27 cellular contexts compared by ENCODE assay signal in genomic region chr7:9680713-9681112, GRCh38.
"Had no signal": no experiment of that assay in that cellular context is flagged by ENCODE, and none has a peak within 500 bp of the region (broad histone marks: within the 10 kb centered on the region; RNA-seq: fewer than 3 reads in every experiment).

No MANE protein-coding gene starts in this region.

- H3K27me3 ChIP-seq: ovary, stomach, testis, thyroid gland, transverse colon, upper lobe of left lung, vagina had no signal

- H3K4me3 ChIP-seq: left ventricle myocardium inferior, lung, ovary, skin epidermis, stomach, testis, thyroid gland, transverse colon, upper lobe of left lung, vagina had no signal

- H3K36me3 ChIP-seq: left ventricle myocardium inferior, ovary, stomach, thyroid gland, transverse colon, upper lobe of left lung, vagina had no signal

- H3K9me3 ChIP-seq: ovary, testis, thyroid gland, upper lobe of left lung, vagina had no signal

- DNase-seq: hypothalamus; immature natural killer cell; kidney; left colon; left ventricle myocardium inferior; mesendoderm; naive B cell; natural killer cell; nephron progenitor cell; ovary; retina; right cardiac atrium; stimulated activated CD4-positive, alpha-beta T cell treated with anti-CD3 and anti-CD28 coated beads, Interleukin-12 subunit alpha, Interleukin-12 subunit beta, amount 100 ng/mL, for 4 hours; stimulated activated CD4-positive, alpha-beta T cell treated with anti-CD3 and anti-CD28 coated beads, Interleukin-15, amount 100 ng/mL, for 24 hours; stimulated activated CD4-positive, alpha-beta T cell treated with anti-CD3 and anti-CD28 coated beads, Interleukin-2, amount 100 ng/mL, for 24 hours; stimulated activated CD4-positive, alpha-beta T cell treated with anti-CD3 and anti-CD28 coated beads, Interleukin-4, amount 100 ng/mL, for 1 hour; stimulated activated naive B cell treated with anti-CD40 and anti-IgM and Interleukin-4, amounts not matched to agents 10 μg/mL and 1 μg/mL and 100 μg/mL, for 72 hours; stimulated activated naive CD8-positive, alpha-beta T cell treated with anti-CD3 and anti-CD28 coated beads, Interleukin-15, Interleukin-2, amounts not matched to agents 100 U/mL and 50 U/mL, for 24 hours; stomach; testis; thyroid gland; transverse colon; upper lobe of left lung had no signal

- ATAC-seq: left colon; natural killer cell; right cardiac atrium; sciatic nerve; stimulated activated naive B cell treated with anti-CD40 and anti-IgM and Interleukin-4, amounts not matched to agents 10 μg/mL and 1 μg/mL and 100 μg/mL, for 72 hours; stimulated activated naive CD8-positive, alpha-beta T cell treated with anti-CD3 and anti-CD28 coated beads, Interleukin-15, Interleukin-2, amounts not matched to agents 100 U/mL and 50 U/mL, for 24 hours had no signal

- H3K27ac ChIP-seq: left ventricle myocardium inferior, ovary, skin epidermis, stomach, testis, thyroid gland, transverse colon, upper lobe of left lung, vagina had no signal
